Comparison of ENCODE assay signal across 23 cellular contexts in genomic region chr9:128262687-128263086, GRCh38.
"Had no signal": no experiment of that assay in that cellular context is flagged by ENCODE, and none has a peak within 500 bp of the region (broad histone marks: within the 10 kb centered on the region; RNA-seq: fewer than 3 reads in every experiment).

No MANE protein-coding gene starts in this region.

- H3K4me3 Mint-ChIP-seq: activated CD8-positive, alpha-beta T cell treated with anti-CD3 and anti-CD28 coated beads for 36 hours; activated naive CD4-positive, alpha-beta T cell treated with anti-CD3 and anti-CD28 coated beads for 36 hours; activated naive CD4-positive, alpha-beta T cell treated with anti-CD3 and anti-CD28 coated beads, Interleukin-2, amount 50 U/mL, for 24 hours; activated T-cell treated with anti-CD3 and anti-CD28 coated beads, Interleukin-2, amount 50 U/mL, for 4 hours; activated T-helper 17 cell treated with anti-CD3 and anti-CD28 coated beads, Interleukin-2, amount 50 U/mL, for 72 hours; central memory CD8-positive, alpha-beta T cell had no signal

- H3K4me3 ChIP-seq: ascending aorta, colonic mucosa, gastrocnemius medialis, heart left ventricle had no signal

- H3K27me3 ChIP-seq: ascending aorta, brain microvascular endothelial cell, colonic mucosa, foreskin keratinocyte, gastrocnemius medialis, heart left ventricle had no signal

- H3K4me1 ChIP-seq: ascending aorta, colonic mucosa, foreskin keratinocyte, gastrocnemius medialis, heart left ventricle had no signal

- H3K9me3 Mint-ChIP-seq: activated CD8-positive, alpha-beta T cell treated with anti-CD3 and anti-CD28 coated beads for 36 hours; activated naive CD4-positive, alpha-beta T cell treated with anti-CD3 and anti-CD28 coated beads for 36 hours; activated naive CD4-positive, alpha-beta T cell treated with anti-CD3 and anti-CD28 coated beads, Interleukin-2, amount 50 U/mL, for 24 hours; activated T-cell treated with anti-CD3 and anti-CD28 coated beads, Interleukin-2, amount 50 U/mL, for 4 hours; activated T-helper 17 cell treated with anti-CD3 and anti-CD28 coated beads, Interleukin-2, amount 50 U/mL, for 72 hours; central memory CD8-positive, alpha-beta T cell had no signal

- ATAC-seq: activated CD8-positive, alpha-beta T cell treated with anti-CD3 and anti-CD28 coated beads for 36 hours; activated T-cell treated with anti-CD3 and anti-CD28 coated beads, Interleukin-2, amount 50 U/mL, for 4 hours; activated T-helper 17 cell treated with anti-CD3 and anti-CD28 coated beads, Interleukin-2, amount 50 U/mL, for 72 hours; foreskin keratinocyte; gastrocnemius medialis; heart left ventricle had no signal

- DNase-seq: activated CD4-positive, alpha-beta T cell treated with anti-CD3 and anti-CD28 coated beads for 4 hours; activated CD4-positive, alpha-beta T cell treated with anti-CD3 and anti-CD28 coated beads, Interleukin-2, amount 50 U/mL, for 1 hour; activated CD4-positive, alpha-beta T cell treated with anti-CD3 and anti-CD28 coated beads, Interleukin-2, amount 50 U/mL, for 48 hours; activated CD4-positive, CD25-positive, alpha-beta regulatory T cell; activated CD4-positive, CD25-positive, alpha-beta regulatory T cell treated with anti-CD3 and anti-CD28 coated beads, Interleukin-2, amount 50 U/mL, for 72 hours; activated CD8-positive, alpha-beta memory T cell treated with anti-CD3 and anti-CD28 coated beads for 24 hours; activated CD8-positive, alpha-beta T cell treated with anti-CD3 and anti-CD28 coated beads for 36 hours; activated effector memory CD4-positive, alpha-beta T cell treated with Interleukin-2 at 50 U/mL for 16 hours; activated gamma-delta T cell treated with Interleukin-2 at 50 U/mL for 16 hours; activated naive CD4-positive, alpha-beta T cell treated with anti-CD3 and anti-CD28 coated beads for 36 hours; activated T-cell treated with anti-CD3 and anti-CD28 coated beads, Interleukin-2, amount 50 U/mL, for 4 hours; brain microvascular endothelial cell; colonic mucosa; effector CD8-positive, alpha-beta T cell; foreskin keratinocyte; gastrocnemius medialis; glutamatergic neuron; T-helper 2 cell had no signal

- H3K27me3 Mint-ChIP-seq: activated CD8-positive, alpha-beta T cell treated with anti-CD3 and anti-CD28 coated beads for 36 hours; activated naive CD4-positive, alpha-beta T cell treated with anti-CD3 and anti-CD28 coated beads, Interleukin-2, amount 50 U/mL, for 24 hours; activated T-helper 17 cell treated with anti-CD3 and anti-CD28 coated beads, Interleukin-2, amount 50 U/mL, for 72 hours; central memory CD8-positive, alpha-beta T cell had no signal

- H3K27ac Mint-ChIP-seq: activated CD8-positive, alpha-beta T cell treated with anti-CD3 and anti-CD28 coated beads for 36 hours; activated naive CD4-positive, alpha-beta T cell treated with anti-CD3 and anti-CD28 coated beads for 36 hours; activated naive CD4-positive, alpha-beta T cell treated with anti-CD3 and anti-CD28 coated beads, Interleukin-2, amount 50 U/mL, for 24 hours; activated T-helper 17 cell treated with anti-CD3 and anti-CD28 coated beads, Interleukin-2, amount 50 U/mL, for 72 hours had no signal

- H3K9me3 ChIP-seq: ascending aorta, colonic mucosa, gastrocnemius medialis, heart left ventricle had no signal

- H3K4me1 Mint-ChIP-seq: activated naive CD4-positive, alpha-beta T cell treated with anti-CD3 and anti-CD28 coated beads, Interleukin-2, amount 50 U/mL, for 24 hours; activated T-helper 17 cell treated with anti-CD3 and anti-CD28 coated beads, Interleukin-2, amount 50 U/mL, for 72 hours; central memory CD8-positive, alpha-beta T cell had no signal
